27 cellular contexts compared by ENCODE assay signal in the genomic region with DNA sequence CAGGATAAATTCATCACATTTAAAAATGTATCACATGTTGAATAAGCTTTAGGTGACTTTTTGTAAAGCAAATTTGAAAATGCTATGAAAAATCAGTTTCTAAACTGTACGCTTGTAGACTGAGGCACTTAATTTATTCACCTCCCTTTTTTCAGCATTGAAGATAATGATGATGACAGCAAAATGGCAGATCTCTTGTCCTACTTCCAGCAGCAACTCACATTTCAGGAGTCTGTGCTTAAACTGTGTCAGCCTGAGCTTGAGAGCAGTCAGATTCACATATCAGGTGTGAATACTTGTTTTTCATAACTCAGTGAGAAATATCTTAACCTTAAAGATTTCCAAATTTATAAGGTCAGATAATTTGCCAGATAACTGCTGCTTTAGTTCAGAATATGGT.
"Had no signal": no experiment of that assay in that cellular context is flagged by ENCODE, and none has a peak within 500 bp of the region (broad histone marks: within the 10 kb centered on the region; RNA-seq: fewer than 3 reads in every experiment).

No MANE protein-coding gene starts in this region.

- FAIRE-seq: endometrium, islet of Langerhans, keratinocyte had no signal

- H3K27me3 ChIP-seq: colonic mucosa, esophagus squamous epithelium, gastrocnemius medialis, heart right ventricle, left lung had no signal

- H3K4me3 Mint-ChIP-seq: dendritic cell treated with granulocyte-macrophage colony-stimulating factor and Interleukin-4, amounts not matched to agents 40 ng/mL and 50 ng/mL, for 4 days; effector memory CD8-positive, alpha-beta T cell; endodermal cell; mesothelial cell of epicardium had no signal

- H3K9me3 Mint-ChIP-seq: dendritic cell treated with granulocyte-macrophage colony-stimulating factor and Interleukin-4, amounts not matched to agents 40 ng/mL and 50 ng/mL, for 4 days; effector memory CD8-positive, alpha-beta T cell; endodermal cell; mesothelial cell of epicardium had no signal

- H3K27ac Mint-ChIP-seq: dendritic cell treated with granulocyte-macrophage colony-stimulating factor and Interleukin-4, amounts not matched to agents 40 ng/mL and 50 ng/mL, for 4 days; endodermal cell; mesothelial cell of epicardium had no signal

- DNase-seq: colonic mucosa; cortex of kidney; effector CD8-positive, alpha-beta T cell; effector memory CD8-positive, alpha-beta T cell; endodermal cell; erythroblast; esophagus squamous epithelium; foreskin fibroblast; foreskin melanocyte; gastrocnemius medialis; glutamatergic neuron; head of caudate nucleus; heart right ventricle; hippocampal formation; left cardiac atrium; left lung; left ventricle myocardium superior; lower lobe of right lung; mesenchymal stem cell; mucosa of descending colon had no signal

- H3K27me3 Mint-ChIP-seq: dendritic cell treated with granulocyte-macrophage colony-stimulating factor and Interleukin-4, amounts not matched to agents 40 ng/mL and 50 ng/mL, for 4 days; effector memory CD8-positive, alpha-beta T cell had no signal

- H3K9me3 ChIP-seq: colonic mucosa, esophagus squamous epithelium, gastrocnemius medialis, heart right ventricle, left lung, lower lobe of right lung, mucosa of descending colon had no signal

- H3K4me1 Mint-ChIP-seq: endodermal cell, mesothelial cell of epicardium had no signal

- H3K4me3 ChIP-seq: colonic mucosa, esophagus squamous epithelium, gastrocnemius medialis, heart right ventricle, left lung, lower lobe of right lung, mucosa of descending colon had no signal

- H3K4me1 ChIP-seq: colonic mucosa, esophagus squamous epithelium, gastrocnemius medialis, heart right ventricle, lower lobe of right lung had no signal

- H3K27ac ChIP-seq: colonic mucosa, epithelial cell of prostate, esophagus squamous epithelium, gastrocnemius medialis, heart right ventricle, left lung, lower lobe of right lung had no signal

- ATAC-seq: effector memory CD8-positive, alpha-beta T cell; esophagus mucosa; gastrocnemius medialis; heart right ventricle; left cardiac atrium; left lung; left ventricle myocardium superior; lower lobe of right lung; mucosa of descending colon had no signal
